In genomic region chr17:82979718-82980117, GRCh38 we compare ENCODE assay signal across 20 cellular contexts.
"Had no signal": no experiment of that assay in that cellular context is flagged by ENCODE, and none has a peak within 500 bp of the region (broad histone marks: within the 10 kb centered on the region; RNA-seq: fewer than 3 reads in every experiment).

No MANE protein-coding gene starts in this region.

- H3K27ac Mint-ChIP-seq: activated naive CD4-positive, alpha-beta T cell treated with anti-CD3 and anti-CD28 coated beads for 36 hours; type B pancreatic cell had no signal

- H3K9me3 Mint-ChIP-seq: activated naive CD4-positive, alpha-beta T cell treated with anti-CD3 and anti-CD28 coated beads for 36 hours; activated T-helper 17 cell treated with anti-CD3 and anti-CD28 coated beads, Interleukin-2, amount 50 U/mL, for 72 hours; naive thymus-derived CD8-positive, alpha-beta T cell; stimulated activated naive CD8-positive, alpha-beta T cell treated with anti-CD3 and anti-CD28 coated beads, Interleukin-15, Interleukin-2, amounts not matched to agents 100 ng/mL and 50 ng/mL, for 24 hours; T-helper 2 cell treated with Interferon-gamma antibody and Interleukin-4, amounts not matched to agents 5 μg/mL and 100 μg/mL, for 36 hours; type B pancreatic cell had no signal

- H3K4me1 ChIP-seq: gastrocnemius medialis, right atrium auricular region, suprapubic skin had no signal

- DNase-seq: activated CD4-positive, alpha-beta T cell treated with anti-CD3 and anti-CD28 coated beads, Interleukin-2, amount 10 ng/mL, durations not matched to agents 7 days and 5 days; activated CD4-positive, CD25-positive, alpha-beta regulatory T cell; activated CD8-positive, alpha-beta memory T cell treated with anti-CD3 and anti-CD28 coated beads for 24 hours; activated naive CD4-positive, alpha-beta T cell treated with anti-CD3 and anti-CD28 coated beads for 36 hours; activated T-cell treated with anti-CD3 and anti-CD28 coated beads for 4 hours; erythroblast; gastrocnemius medialis; islet precursor cell; mammary epithelial cell; naive thymus-derived CD8-positive, alpha-beta T cell; occipital lobe; stimulated activated CD4-positive, alpha-beta T cell treated with anti-CD3 and anti-CD28 coated beads, Interleukin-4, amount 100 ng/mL, for 24 hours; SW 1271 had no signal

- H3K9me3 ChIP-seq: gastrocnemius medialis, right atrium auricular region, suprapubic skin had no signal

- H3K27ac ChIP-seq: gastrocnemius medialis, right atrium auricular region, suprapubic skin had no signal

- ATAC-seq: gastrocnemius medialis had no signal

- H3K27me3 ChIP-seq: gastrocnemius medialis, right atrium auricular region, suprapubic skin had no signal

- H3K4me3 Mint-ChIP-seq: activated CD4-positive, alpha-beta T cell treated with anti-CD3 and anti-CD28 coated beads, Interleukin-2, amount 10 ng/mL, durations not matched to agents 7 days and 5 days; activated naive CD4-positive, alpha-beta T cell treated with anti-CD3 and anti-CD28 coated beads for 36 hours; stimulated activated naive CD8-positive, alpha-beta T cell treated with anti-CD3 and anti-CD28 coated beads, Interleukin-15, Interleukin-2, amounts not matched to agents 100 ng/mL and 50 ng/mL, for 24 hours; type B pancreatic cell had no signal

- H3K36me3 ChIP-seq: gastrocnemius medialis, right atrium auricular region, suprapubic skin had no signal

- H3K4me3 ChIP-seq: gastrocnemius medialis, right atrium auricular region, skin epidermis, suprapubic skin had no signal

- H3K27me3 Mint-ChIP-seq: activated CD4-positive, alpha-beta T cell treated with anti-CD3 and anti-CD28 coated beads, Interleukin-2, amount 10 ng/mL, durations not matched to agents 7 days and 5 days; activated T-helper 17 cell treated with anti-CD3 and anti-CD28 coated beads, Interleukin-2, amount 50 U/mL, for 72 hours; naive thymus-derived CD8-positive, alpha-beta T cell; stimulated activated naive CD8-positive, alpha-beta T cell treated with anti-CD3 and anti-CD28 coated beads, Interleukin-15, Interleukin-2, amounts not matched to agents 100 ng/mL and 50 ng/mL, for 24 hours; type B pancreatic cell had no signal
